ENCODE assay signal across 1 cellular context in the genomic region with DNA sequence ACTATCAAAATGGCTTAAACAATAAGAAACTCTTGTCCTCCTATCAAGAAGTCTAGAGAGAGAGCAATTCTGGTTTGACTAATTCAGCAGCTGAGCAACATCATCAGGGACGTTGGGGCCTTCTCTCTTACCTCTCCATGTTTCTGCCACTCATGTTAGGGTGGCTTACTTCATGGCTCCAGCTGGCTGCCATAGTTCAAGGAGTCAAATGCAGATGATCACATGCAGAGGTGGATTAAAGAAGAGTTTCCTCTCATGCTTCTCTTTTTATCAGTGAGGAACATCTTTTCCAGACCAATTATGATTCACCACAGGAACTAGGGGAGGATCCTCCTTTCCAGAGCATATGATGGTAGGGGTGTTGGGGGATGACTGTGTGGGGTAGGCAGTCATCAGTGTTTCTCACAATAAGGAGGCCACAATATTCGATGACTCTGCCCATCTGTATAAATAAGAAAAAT.
TF ChIP-seq lines count a peak whose summit lies in the region.

No MANE protein-coding gene starts in this region.

TF ChIP-seq in H1, 55 proteins besides CTCF, POLR2A, EP300 and RAD21:
- TF ChIP-seq RBBP5 (IDR thresholded peaks at IDR 0.05; ENCODE audit: borderline replicate concordance, low read depth, low read length) (no peak), RXRA (IDR thresholded peaks at IDR 0.05; ENCODE audit: insufficient read depth, low read depth, low read length) (no peak), POLR2AphosphoS5 (IDR thresholded peaks at IDR 0.05; ENCODE audit: low read depth, low read length) (no peak), SIRT6 (IDR thresholded peaks at IDR 0.05; ENCODE audit: low read length) (no peak), ZNF274 (IDR thresholded peaks at IDR 0.05; ENCODE audit: borderline replicate concordance, extremely low read depth, low read length) (no peak), CBX5 (IDR thresholded peaks at IDR 0.05; ENCODE audit: low read depth, low read length) (no peak), JUND (IDR thresholded peaks at IDR 0.05; ENCODE audit: low read length) (no peak), HDAC6 (IDR thresholded peaks at IDR 0.05; ENCODE audit: low read depth, low read length) (no peak), RFX5 (IDR thresholded peaks at IDR 0.05; ENCODE audit: borderline replicate concordance, low read depth, low read length) (no peak), KDM1A (IDR thresholded peaks at IDR 0.05; ENCODE audit: borderline replicate concordance, low read length) (no peak), JUN (IDR thresholded peaks at IDR 0.05; ENCODE audit: low read depth, low read length) (no peak), POU5F1 (IDR thresholded peaks at IDR 0.05; ENCODE audit: low read depth, low read length) (no peak), CHD2 (IDR thresholded peaks at IDR 0.05; ENCODE audit: low read length) (no peak), BACH1 (IDR thresholded peaks at IDR 0.05; ENCODE audit: low read length) (no peak), SIX5 (IDR thresholded peaks at IDR 0.05; ENCODE audit: low read depth, low read length) (no peak), CBX8 (IDR thresholded peaks at IDR 0.05; ENCODE audit: borderline replicate concordance, low read depth, low read length) (no peak), EZH2 (IDR thresholded peaks at IDR 0.05; ENCODE audit: low read depth, low read length, severe bottlenecking) (no peak)
